In genomic region chr3:55330355-55330754, GRCh38 we compare ENCODE assay signal across 11 cellular contexts.
DNase-seq lines count a peak whose midpoint lies in the region; ATAC-seq and TF ChIP-seq lines count a peak whose summit lies in the region.
"Had no signal": no experiment of that assay in that cellular context is flagged by ENCODE, and none has a peak within 500 bp of the region (broad histone marks: within the 10 kb centered on the region; RNA-seq: fewer than 3 reads in every experiment).

No MANE protein-coding gene starts in this region.

- H3K36me3 Mint-ChIP-seq in T-helper 17 cell (ENCODE audit: low read depth), result no peaks in the 10 kb centered on the region

- H3K27ac ChIP-seq in epithelial cell of prostate, result no peak overlapping the region

- peak; percentile 84 for ATAC-seq in omental fat pad (ENCODE audit: low FRiP score)
- ATAC-seq in T-helper 17 cell, result no peak
- ATAC-seq: left lobe of liver had no signal

- no peak overlapping the region for H3K4me3 Mint-ChIP-seq in T-helper 17 cell

- no peaks in the 10 kb centered on the region for H3K27me3 Mint-ChIP-seq in T-helper 17 cell

- no peak overlapping the region for H3K27ac Mint-ChIP-seq in T-helper 17 cell

- TF ChIP-seq CTCF in omental fat pad (IDR thresholded peaks at IDR 0.05), result no peak

- peak; percentile 92 for DNase-seq in Daoy (ENCODE audit: low read depth)
- peak; percentile 24 to 64 for DNase-seq in NCI-H526 (lab: John Stamatoyannopoulos, UW)
- peak; percentile 59 for DNase-seq in epithelial cell of prostate (ENCODE audit: low read depth, low spot score)
- no peak for DNase-seq in omental fat pad (ENCODE audit: low spot score)
- DNase-seq in DMS114 treated with DMSO at 0.1 percent for 48 hours (lab: John Stamatoyannopoulos, UW; ENCODE audit: unreplicated experiment), result no peak
- DNase-seq in stimulated activated CD4-positive, alpha-beta T cell treated with anti-CD3 and anti-CD28 coated beads, Interleukin-4, amount 100 ng/mL, for 4 hours, result no peak
- no peak for DNase-seq in activated naive CD4-positive, alpha-beta T cell treated with Interleukin-2 at 50 U/mL for 16 hours
- no peak for DNase-seq in T-helper 17 cell
- DNase-seq: dermis blood vessel endothelial cell, NCI-H1417 treated with DMSO at 0.1 percent for 48 hours had no signal

- H3K9me3 ChIP-seq in T-helper 17 cell (ENCODE audit: control insufficient read depth, low read length, poor library complexity, severe bottlenecking), result no peaks in the 10 kb centered on the region

- no peaks in the 10 kb centered on the region for H3K4me1 Mint-ChIP-seq in T-helper 17 cell

Comparison
In these comparisons a context has a peak if more than half of its experiments do, and no peak if none do; other contexts are left out.
1. DNase-seq: peak in Daoy (single experiment), NCI-H526 (2 of 2) and epithelial cell of prostate (single experiment); none in omental fat pad (single experiment), DMS114 treated with DMSO at 0.1 percent for 48 hours (single experiment), stimulated activated CD4-positive, alpha-beta T cell treated with anti-CD3 and anti-CD28 coated beads, Interleukin-4, amount 100 ng/mL, for 4 hours (0 of 2), activated naive CD4-positive, alpha-beta T cell treated with Interleukin-2 at 50 U/mL for 16 hours (single experiment) and T-helper 17 cell (0 of 3).